ENCODE assay signal across 23 cellular contexts in the genomic region with DNA sequence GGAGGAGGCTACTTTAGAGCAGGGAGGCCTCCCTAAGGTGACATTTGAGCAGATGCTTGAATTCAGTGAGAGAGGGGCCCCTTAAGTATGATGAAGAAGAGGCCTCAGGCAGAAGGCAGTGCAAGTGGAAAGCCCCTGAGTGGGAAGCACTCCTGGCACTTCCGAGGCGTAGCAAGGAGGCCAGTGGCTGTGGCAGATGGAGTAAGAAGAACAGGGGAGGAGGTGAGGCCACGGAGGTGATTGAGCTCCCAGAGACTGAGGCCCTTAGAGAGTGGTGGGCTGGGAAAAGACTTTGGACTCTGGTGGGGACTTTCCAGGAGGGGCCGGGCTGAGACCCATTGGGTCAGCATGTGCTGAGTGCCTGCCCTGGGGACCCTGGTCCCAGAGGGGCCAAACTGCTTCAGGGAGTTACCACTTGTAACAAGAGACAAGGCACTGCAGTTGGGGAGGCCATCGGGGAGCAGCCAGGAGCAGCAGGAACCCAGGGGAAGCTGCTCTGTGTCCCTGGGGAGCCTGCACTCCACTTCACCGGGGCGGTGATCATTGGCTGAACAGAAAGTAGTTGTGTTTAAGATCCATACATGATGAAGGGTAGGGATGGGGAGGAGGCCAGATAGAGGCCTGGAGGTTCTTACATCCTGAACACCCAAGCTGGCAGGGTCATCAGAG. TPM values are rescaled to one million over a fixed set of nuclear protein-coding genes. Genes with fewer than 3 reads are reported as not detected.
DNase-seq lines count a peak whose midpoint lies in the region; ATAC-seq and TF ChIP-seq lines count a peak whose summit lies in the region.
"Had no signal": no experiment of that assay in that cellular context is flagged by ENCODE, and none has a peak within 500 bp of the region (broad histone marks: within the 10 kb centered on the region; RNA-seq: fewer than 3 reads in every experiment).

No MANE protein-coding gene starts in this region.

- 91 to 94% methylated on average over 7 of the region's 7 CpGs for WGBS in aorta, 2 donors

- no peak for ATAC-seq in activated CD8-positive, alpha-beta memory T cell treated with anti-CD3 and anti-CD28 coated beads, Interleukin-2, amount 10 ng/mL, durations not matched to agents 7 days and 5 days
- ATAC-seq in stimulated activated effector memory CD8-positive, alpha-beta T cell treated with anti-CD3 and anti-CD28 coated beads, Interleukin-12 subunit alpha, Interleukin-12 subunit beta, amount 100 ng/mL, for 72 hours, result no peak
- ATAC-seq in aorta (ENCODE audit: low FRiP score), result no peak
- ATAC-seq: activated T-cell treated with anti-CD3 and anti-CD28 coated beads, Interleukin-2, amount 50 U/mL, for 4 hours had no signal

- no peaks in the 10 kb centered on the region for H3K9me3 Mint-ChIP-seq in activated CD8-positive, alpha-beta memory T cell treated with anti-CD3 and anti-CD28 coated beads, Interleukin-2, amount 10 ng/mL, durations not matched to agents 7 days and 5 days (ENCODE audit: low read depth)
- no peaks in the 10 kb centered on the region for H3K9me3 Mint-ChIP-seq in stimulated activated effector memory CD8-positive, alpha-beta T cell treated with anti-CD3 and anti-CD28 coated beads, Interleukin-12 subunit alpha, Interleukin-12 subunit beta, amount 100 ng/mL, for 72 hours
- H3K9me3 Mint-ChIP-seq: activated T-cell treated with anti-CD3 and anti-CD28 coated beads, Interleukin-2, amount 50 U/mL, for 4 hours; immature natural killer cell had no signal

- CTCF ChIA-PET in activated CD8-positive, alpha-beta memory T cell treated with anti-CD3 and anti-CD28 coated beads, Interleukin-2, amount 10 ng/mL, durations not matched to agents 7 days and 5 days (lab: Charles Lee), result interaction anchor here (0.8 to 1.9 kb wide), 8 partner anchors 9 to 253 kb away, joined by 3 to 8 read pairs (median 4); no protein-coding TSS in a partner anchor
- CTCF ChIA-PET in HEK293T (lab: Yijun Ruan, JAX), result interaction anchor here (0.7 to 0.8 kb wide), 2 partner anchors 106 to 142 kb away, joined by 3 read pairs; no protein-coding TSS in a partner anchor

- H3K4me3 ChIP-seq in SK-N-MC (no peak overlapping the region), aorta (ENCODE audit: low read length in 2 of 2) (no peak overlapping the region)
- H3K4me3 ChIP-seq: ascending aorta, coronary artery, right atrium auricular region, tibial artery had no signal

- no peak overlapping the region for H3K4me3 Mint-ChIP-seq in activated CD8-positive, alpha-beta memory T cell treated with anti-CD3 and anti-CD28 coated beads, Interleukin-2, amount 10 ng/mL, durations not matched to agents 7 days and 5 days
- H3K4me3 Mint-ChIP-seq in stimulated activated effector memory CD8-positive, alpha-beta T cell treated with anti-CD3 and anti-CD28 coated beads, Interleukin-12 subunit alpha, Interleukin-12 subunit beta, amount 100 ng/mL, for 72 hours, result peak overlapping the region; percentile 87
- H3K4me3 Mint-ChIP-seq: activated T-cell treated with anti-CD3 and anti-CD28 coated beads, Interleukin-2, amount 50 U/mL, for 4 hours; immature natural killer cell had no signal

- H3K36me3 ChIP-seq in SK-N-MC (ENCODE audit: insufficient read depth, low read length), result peaks cover 8% of the 10 kb centered on the region
- no peaks in the 10 kb centered on the region for H3K36me3 ChIP-seq in aorta (ENCODE audit: control insufficient read depth in 1 of 2, insufficient read depth in 2 of 2, low read length in 1 of 2)
- H3K36me3 ChIP-seq: ascending aorta, right atrium auricular region, tibial artery had no signal

- no peaks in the 10 kb centered on the region for H3K9me3 ChIP-seq in SK-N-MC (ENCODE audit: low read depth, low read length)
- no peaks in the 10 kb centered on the region for H3K9me3 ChIP-seq in aorta (ENCODE audit: control insufficient read depth, low read length)
- H3K9me3 ChIP-seq: ascending aorta, right atrium auricular region, tibial artery had no signal

- H3K9ac ChIP-seq in SK-N-MC (ENCODE audit: insufficient read length), result no peak overlapping the region

- 0 out of 2 replicates have a peak overlapping the region, but pooled peaks have one; percentile 13 for H3K27ac ChIP-seq in SK-N-MC
- no peak overlapping the region for H3K27ac ChIP-seq in aorta (ENCODE audit: low read depth in 1 of 2, low read length in 2 of 2)
- H3K27ac ChIP-seq: ascending aorta, coronary artery, epithelial cell of prostate, right atrium auricular region, RWPE1, tibial artery had no signal

- intact Hi-C loops in aorta (cut with DNase I), result no loop called here

- peaks cover 26% of the 10 kb centered on the region for H3K4me1 Mint-ChIP-seq in activated CD8-positive, alpha-beta memory T cell treated with anti-CD3 and anti-CD28 coated beads, Interleukin-2, amount 10 ng/mL, durations not matched to agents 7 days and 5 days
- H3K4me1 Mint-ChIP-seq in stimulated activated effector memory CD8-positive, alpha-beta T cell treated with anti-CD3 and anti-CD28 coated beads, Interleukin-12 subunit alpha, Interleukin-12 subunit beta, amount 100 ng/mL, for 72 hours, result peaks cover 25% of the 10 kb centered on the region

- POLR2A ChIA-PET in HEK293T (lab: Yijun Ruan, JAX), result interaction anchor here (1.6 kb wide), 1 partner anchor 141 kb away, joined by 4 read pairs; the partner anchor contains the start of gene NDUFA6

- H3K27me3 Mint-ChIP-seq in activated CD8-positive, alpha-beta memory T cell treated with anti-CD3 and anti-CD28 coated beads, Interleukin-2, amount 10 ng/mL, durations not matched to agents 7 days and 5 days, result no peaks in the 10 kb centered on the region

- H3K27me3 ChIP-seq in aorta (ENCODE audit: control insufficient read depth in 1 of 2, insufficient read depth in 2 of 2, low read length in 1 of 2), result no peaks in the 10 kb centered on the region
- H3K27me3 ChIP-seq: ascending aorta, right atrium auricular region had no signal

- H3K27ac Mint-ChIP-seq in activated CD8-positive, alpha-beta memory T cell treated with anti-CD3 and anti-CD28 coated beads, Interleukin-2, amount 10 ng/mL, durations not matched to agents 7 days and 5 days, result peak overlapping the region; percentile 8
- H3K27ac Mint-ChIP-seq in stimulated activated effector memory CD8-positive, alpha-beta T cell treated with anti-CD3 and anti-CD28 coated beads, Interleukin-12 subunit alpha, Interleukin-12 subunit beta, amount 100 ng/mL, for 72 hours, result peak overlapping the region; percentile 9
- H3K27ac Mint-ChIP-seq: immature natural killer cell had no signal

- DNase-seq in activated CD8-positive, alpha-beta memory T cell treated with anti-CD3 and anti-CD28 coated beads, Interleukin-2, amount 10 ng/mL, durations not matched to agents 7 days and 5 days, result no peak
- no peak for DNase-seq in activated CD8-positive, alpha-beta memory T cell treated with anti-CD3 and anti-CD28 coated beads, Interleukin-2, amount 50 U/mL, for 4 hours
- DNase-seq in SK-N-MC (ENCODE audit: low read depth, low spot score) (no peak), amygdala (lab: John Stamatoyannopoulos, UW) (no peak), HEK293T (ENCODE audit: extremely low spot score) (no peak), aorta (no peak)
- DNase-seq in stimulated activated effector memory CD8-positive, alpha-beta T cell treated with anti-CD3 and anti-CD28 coated beads, Interleukin-12 subunit alpha, Interleukin-12 subunit beta, amount 100 ng/mL, for 72 hours (ENCODE audit: low spot score in 2 of 2), result no peak
- DNase-seq: activated CD4-positive, CD25-positive, alpha-beta regulatory T cell; activated T-cell treated with anti-CD3 and anti-CD28 coated beads, Interleukin-2, amount 50 U/mL, for 4 hours; Calu3; immature natural killer cell; NCI-H187 treated with DMSO at 0.1 percent for 48 hours; NCI-H82; T-helper 1 cell; tibial artery had no signal

- TF ChIP-seq POLR2A in GM19099 (IDR thresholded peaks at IDR 0.05; ENCODE audit: extremely low read depth, insufficient read length, low read depth), result peak; percentile 43

- H3K4me1 ChIP-seq in aorta (ENCODE audit: control insufficient read depth in 1 of 2, insufficient read depth in 2 of 2, low read length in 2 of 2), result no peaks in the 10 kb centered on the region

- peaks cover 15% of the 10 kb centered on the region for H3K36me3 Mint-ChIP-seq in activated CD8-positive, alpha-beta memory T cell treated with anti-CD3 and anti-CD28 coated beads, Interleukin-2, amount 10 ng/mL, durations not matched to agents 7 days and 5 days
- peaks cover 26% of the 10 kb centered on the region for H3K36me3 Mint-ChIP-seq in stimulated activated effector memory CD8-positive, alpha-beta T cell treated with anti-CD3 and anti-CD28 coated beads, Interleukin-12 subunit alpha, Interleukin-12 subunit beta, amount 100 ng/mL, for 72 hours
- H3K36me3 Mint-ChIP-seq: immature natural killer cell had no signal

TF ChIP-seq in HEK293T, 16 proteins besides CTCF, POLR2A, EP300 and RAD21:
- no peak for TF ChIP-seq FOXK2 (IDR thresholded peaks at IDR 0.05)
- TF ChIP-seq PKNOX1 (IDR thresholded peaks at IDR 0.05), result no peak
- no peak for TF ChIP-seq FOXM1 (IDR thresholded peaks at IDR 0.05; ENCODE audit: borderline replicate concordance)
- TF ChIP-seq LEF1 (IDR thresholded peaks at IDR 0.05; ENCODE audit: borderline replicate concordance), result no peak
- no peak for TF ChIP-seq FOXA1 (IDR thresholded peaks at IDR 0.05)
- no peak for TF ChIP-seq HDGF (IDR thresholded peaks at IDR 0.05; ENCODE audit: borderline replicate concordance)

RNA-seq across cellular contexts. Expression of gene CENPM, which starts 2.5 kb away (rescaled TPM):
- 10 to 100 TPM; 74.0 to 95.8 TPM for total RNA-seq in activated CD8-positive, alpha-beta memory T cell treated with anti-CD3 and anti-CD28 coated beads, Interleukin-2, amount 10 ng/mL, durations not matched to agents 7 days and 5 days
- total RNA-seq in aorta, result under 1 TPM; 0.58 to 0.84 TPM
- 1 to 10 TPM in 1 of 2 donors, not detected in 1; 2.6 TPM for polyA plus RNA-seq in aorta
- total RNA-seq: ascending aorta, right atrium auricular region had no signal

RNA-seq across cellular contexts. Expression of gene SEPTIN3, which starts 19.8 kb away (rescaled TPM):
- total RNA-seq in activated CD8-positive, alpha-beta memory T cell treated with anti-CD3 and anti-CD28 coated beads, Interleukin-2, amount 10 ng/mL, durations not matched to agents 7 days and 5 days, result 1 to 10 TPM; 1.2 TPM
- under 1 TPM; 0.63 to 0.68 TPM for total RNA-seq in aorta
- under 1 TPM in 1 of 2 donors, not detected in 1; 0.05 TPM for polyA plus RNA-seq in aorta
- total RNA-seq: ascending aorta had no signal
- polyA plus RNA-seq: immature natural killer cell had no signal

RNA-seq across cellular contexts. Expression of gene TNFRSF13C, which starts 22.8 kb away (rescaled TPM):
- 1 to 10 TPM in 1 of 2 experiments, under 1 TPM in 1; 0.89 to 3.1 TPM for total RNA-seq in activated CD8-positive, alpha-beta memory T cell treated with anti-CD3 and anti-CD28 coated beads, Interleukin-2, amount 10 ng/mL, durations not matched to agents 7 days and 5 days
- under 1 TPM; 0.24 to 0.32 TPM for total RNA-seq in aorta
- polyA plus RNA-seq in aorta, result not detected
- total RNA-seq: ascending aorta, glomerular endothelial cell, lung microvascular endothelial cell had no signal
- polyA plus RNA-seq: immature natural killer cell had no signal

RNA-seq across cellular contexts. Expression of gene SHISA8, which starts 34.6 kb away (rescaled TPM):
- total RNA-seq in activated CD8-positive, alpha-beta memory T cell treated with anti-CD3 and anti-CD28 coated beads, Interleukin-2, amount 10 ng/mL, durations not matched to agents 7 days and 5 days, result under 1 TPM; 0.30 to 0.70 TPM
- total RNA-seq in aorta, result not detected
- not detected for polyA plus RNA-seq in aorta
- total RNA-seq: ascending aorta, Calu3, glomerular endothelial cell, lung microvascular endothelial cell had no signal
- polyA plus RNA-seq: immature natural killer cell had no signal

Comparison
In these comparisons a context has a peak if more than half of its experiments do, and no peak if none do; other contexts are left out.
1. RNA of gene CENPM, which starts 2.5 kb away (total RNA-seq): 74.0 to 95.8 TPM in activated CD8-positive, alpha-beta memory T cell treated with anti-CD3 and anti-CD28 coated beads, Interleukin-2, amount 10 ng/mL, durations not matched to agents 7 days and 5 days; 0.58 to 0.84 TPM in aorta; every median in the first group is over 10 times any median in the second.